ENCODE assay signal across 8 cellular contexts in the genomic region with DNA sequence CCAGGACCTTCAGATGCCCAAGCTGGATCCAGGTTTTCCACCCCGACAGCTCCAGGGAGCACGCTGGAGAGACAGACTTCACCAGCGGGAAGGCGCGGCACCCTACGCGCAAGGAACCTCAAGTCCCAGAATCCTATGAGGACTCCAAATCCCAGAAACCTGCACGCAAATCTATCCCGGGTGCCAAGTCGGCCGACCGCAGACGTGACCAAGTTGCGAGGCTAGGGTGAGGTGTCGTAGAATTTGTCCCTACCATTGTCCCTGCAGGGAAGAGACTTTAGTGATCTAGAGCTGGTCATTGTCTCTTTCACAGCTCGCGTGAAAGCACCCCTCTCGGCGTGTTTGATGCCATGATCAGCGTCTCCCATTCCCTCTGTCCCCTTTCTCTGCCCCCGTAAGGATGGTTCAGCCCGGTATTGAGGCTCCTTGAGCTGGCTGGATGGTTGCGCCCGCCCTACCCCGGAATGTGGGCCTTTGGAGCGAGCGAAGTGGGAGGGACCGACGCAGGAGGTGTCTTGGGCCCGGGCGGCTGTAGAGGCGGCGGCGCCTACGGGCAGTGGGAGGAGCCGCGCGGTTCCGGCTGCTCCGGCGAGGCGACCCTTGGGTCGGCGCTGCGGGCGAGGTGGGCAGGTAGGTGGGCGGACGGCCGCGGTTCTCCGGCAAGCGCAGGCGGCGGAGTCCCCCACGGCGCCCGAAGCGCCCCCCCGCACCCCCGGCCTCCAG. TPM values are rescaled to one million over a fixed set of nuclear protein-coding genes. Genes with fewer than 3 reads are reported as not detected.
DNase-seq lines count a peak whose midpoint lies in the region; ATAC-seq, FAIRE-seq and TF ChIP-seq lines count a peak whose summit lies in the region.

A gene (plus strand): TSS at position 501 of the 723 bp plus-strand sequence. CDS start 246 bp downstream, outside the sequence.

- DNase-seq in GM12892 (ENCODE audit: insufficient read length) (peak; percentile 85), NCI-H146 (lab: John Stamatoyannopoulos, UW) (peak; percentile 99), amniotic stem cell (lab: John Stamatoyannopoulos, UW) (peak; percentile 95), left cardiac atrium (peak; percentile 97), posterior vena cava (ENCODE audit: low spot score) (peak; percentile 98), upper lobe of right lung (peak; percentile 97)

- peak within 1 kb of the TSS; percentile 90 for H3K4me3 ChIP-seq in upper lobe of right lung

- peak within 1 kb of the TSS; percentile 87 for H3K27ac Mint-ChIP-seq in T-helper 1 cell treated with Interleukin-12 subunit alpha and Interleukin-12 subunit beta and Interleukin-4 antibody, amounts not matched to agents 30 μg/mL and 1 μg/mL, for 36 hours

- peaks cover 25% of the 10 kb centered on the region for H3K4me1 Mint-ChIP-seq in T-helper 1 cell treated with Interleukin-12 subunit alpha and Interleukin-12 subunit beta and Interleukin-4 antibody, amounts not matched to agents 30 μg/mL and 1 μg/mL, for 36 hours (ENCODE audit: low read depth)

- TF ChIP-seq CTCF in upper lobe of right lung (IDR thresholded peaks at IDR 0.05), result no peak

- no peaks in the 10 kb centered on the region for H3K36me3 Mint-ChIP-seq in T-helper 1 cell treated with Interleukin-12 subunit alpha and Interleukin-12 subunit beta and Interleukin-4 antibody, amounts not matched to agents 30 μg/mL and 1 μg/mL, for 36 hours (ENCODE audit: low read depth)

- FAIRE-seq in GM12892 (lab: Jason Lieb, UNC), result peak; percentile 97

- no peaks in the 10 kb centered on the region for H3K9me3 Mint-ChIP-seq in T-helper 1 cell treated with Interleukin-12 subunit alpha and Interleukin-12 subunit beta and Interleukin-4 antibody, amounts not matched to agents 30 μg/mL and 1 μg/mL, for 36 hours

- H3K27me3 Mint-ChIP-seq in T-helper 1 cell treated with Interleukin-12 subunit alpha and Interleukin-12 subunit beta and Interleukin-4 antibody, amounts not matched to agents 30 μg/mL and 1 μg/mL, for 36 hours (ENCODE audit: low read depth), result no peaks in the 10 kb centered on the region

- TF ChIP-seq POLR2A in GM12892 (IDR thresholded peaks at IDR 0.05; ENCODE audit: low read depth, low read length), result no peak; the same call in 1 of the 2 replicates

- peak within 1 kb of the TSS; percentile 94 for H3K4me3 Mint-ChIP-seq in T-helper 1 cell treated with Interleukin-12 subunit alpha and Interleukin-12 subunit beta and Interleukin-4 antibody, amounts not matched to agents 30 μg/mL and 1 μg/mL, for 36 hours

- no peaks in the 10 kb centered on the region for H3K9me3 ChIP-seq in upper lobe of right lung

- intact Hi-C loops in left cardiac atrium (cut with DNase I) (no loop called here), posterior vena cava (cut with DNase I) (no loop called here), upper lobe of right lung (cut with DNase I) (no loop called here)

- H3K27ac ChIP-seq in upper lobe of right lung, result peak within 1 kb of the TSS; percentile 97

- no peaks in the 10 kb centered on the region for H3K27me3 ChIP-seq in upper lobe of right lung

- H3K4me1 ChIP-seq in upper lobe of right lung, result peaks cover 3% of the 10 kb centered on the region

- H3K36me3 ChIP-seq in upper lobe of right lung, result no peaks in the 10 kb centered on the region

- ATAC-seq in HG02840 (IDR thresholded peaks at IDR 0.05; ENCODE audit: low FRiP score, unreplicated experiment) (peak; percentile 89), left cardiac atrium (peak; percentile 99 to 100), upper lobe of right lung (peak; percentile 99)

RNA-seq across cellular contexts. Expression of the gene that starts here (rescaled TPM):
- polyA plus RNA-seq in GM12892 (2012; ENCODE audit: missing spikeins), result 4.5 TPM
- total RNA-seq in left cardiac atrium, result 10 to 100 TPM; 16.1 to 17.6 TPM
- 10 to 100 TPM; 19.8 to 25.5 TPM for total RNA-seq in posterior vena cava
- total RNA-seq in upper lobe of right lung, result 43.2 TPM

Comparison
In these comparisons a context has a peak if more than half of its experiments do, and no peak if none do; other contexts are left out.
1. Peak in every context shown above with its lines: DNase-seq, ATAC-seq, H3K4me3 ChIP-seq and H3K27ac ChIP-seq.